8 cellular contexts compared by ENCODE assay signal in genomic region chr12:120944645-120945217, GRCh38. TPM values are rescaled to one million over a fixed set of nuclear protein-coding genes. Genes with fewer than 3 reads are reported as not detected.
DNase-seq lines count a peak whose midpoint lies in the region; ATAC-seq, FAIRE-seq and TF ChIP-seq lines count a peak whose summit lies in the region.

No MANE protein-coding gene starts in this region.

- DNase-seq in Caki2 (ENCODE audit: low read depth) = peak; percentile 44
- DNase-seq in HuH-7 (ENCODE audit: low spot score) = peak; percentile 66
- peak; percentile 56 for DNase-seq in T-helper 2 cell treated with Interferon-gamma antibody and Interleukin-4, amounts not matched to agents 5 μg/mL and 100 μg/mL, for 36 hours (ENCODE audit: low spot score)
- DNase-seq in astrocyte (ENCODE audit: low read depth) = no peak
- DNase-seq in inferior parietal cortex (ENCODE audit: extremely low spot score) = peak; percentile 24
- peak; percentile 35 to 66 for DNase-seq in stimulated activated CD4-positive, alpha-beta T cell treated with anti-CD3 and anti-CD28 coated beads, Interleukin-4, amount 100 ng/mL, for 4 hours
- DNase-seq in cortex of kidney (lab: John Stamatoyannopoulos, UW) = no peak

- no peak overlapping the region for H3K4me3 ChIP-seq in astrocyte (ENCODE audit: insufficient read depth, low read depth, low read length)

- no peak overlapping the region for H3K4me2 ChIP-seq in astrocyte (ENCODE audit: low read length)

- no peak overlapping the region for H3K4me3 Mint-ChIP-seq in T-helper 2 cell treated with Interferon-gamma antibody and Interleukin-4, amounts not matched to agents 5 μg/mL and 100 μg/mL, for 36 hours
- H3K4me3 Mint-ChIP-seq in astrocyte (ENCODE audit: unreplicated experiment) = peak overlapping the region; percentile 54

- no peak overlapping the region for H3K9ac ChIP-seq in astrocyte (ENCODE audit: low read length)

- no peaks in the 10 kb centered on the region for H3K36me3 ChIP-seq in astrocyte (ENCODE audit: insufficient read depth, low read length)

- peaks cover 5% of the 10 kb centered on the region for H3K4me1 Mint-ChIP-seq in T-helper 2 cell treated with Interferon-gamma antibody and Interleukin-4, amounts not matched to agents 5 μg/mL and 100 μg/mL, for 36 hours (ENCODE audit: low read depth)
- no peaks in the 10 kb centered on the region for H3K4me1 Mint-ChIP-seq in astrocyte (ENCODE audit: low read depth, unreplicated experiment)

- H3K4me1 ChIP-seq in astrocyte (ENCODE audit: insufficient read depth, low read length) = no peaks in the 10 kb centered on the region

- no peaks in the 10 kb centered on the region for H3K27me3 ChIP-seq in astrocyte (ENCODE audit: insufficient read depth, low read length)

- no peak overlapping the region for H3K27ac Mint-ChIP-seq in T-helper 2 cell treated with Interferon-gamma antibody and Interleukin-4, amounts not matched to agents 5 μg/mL and 100 μg/mL, for 36 hours
- no peak overlapping the region for H3K27ac Mint-ChIP-seq in astrocyte (ENCODE audit: unreplicated experiment)

- no peak overlapping the region for H3K27ac ChIP-seq in astrocyte (ENCODE audit: low read depth, low read length)

- peak; percentile 71 for TF ChIP-seq CTCF in astrocyte (IDR thresholded peaks at IDR 0.05; ENCODE audit: insufficient read depth, low read depth, low read length)

- in situ Hi-C loops in Caki2 (cut with HindIII; ENCODE audit: low pct_unique_long_range_greater_than_20kb, low sequenced_read_pairs) = no loop called here

- H4K20me1 ChIP-seq in astrocyte (ENCODE audit: insufficient read depth, low read length) = no peaks in the 10 kb centered on the region

- no peaks in the 10 kb centered on the region for H3K9me3 ChIP-seq in astrocyte (ENCODE audit: insufficient read depth, low read depth, low read length)

- H3K27me3 Mint-ChIP-seq in T-helper 2 cell treated with Interferon-gamma antibody and Interleukin-4, amounts not matched to agents 5 μg/mL and 100 μg/mL, for 36 hours (ENCODE audit: low read depth) = peaks cover 7% of the 10 kb centered on the region
- H3K27me3 Mint-ChIP-seq in astrocyte (ENCODE audit: low read depth, unreplicated experiment) = peaks cover 10% of the 10 kb centered on the region

- no peaks in the 10 kb centered on the region for H3K9me3 Mint-ChIP-seq in T-helper 2 cell treated with Interferon-gamma antibody and Interleukin-4, amounts not matched to agents 5 μg/mL and 100 μg/mL, for 36 hours
- H3K9me3 Mint-ChIP-seq in astrocyte (ENCODE audit: unreplicated experiment) = peaks cover 8% of the 10 kb centered on the region

- FAIRE-seq in astrocyte (lab: Jason Lieb, UNC) = no peak

- no peak overlapping the region for H2AFZ ChIP-seq in astrocyte (ENCODE audit: low read depth, low read length)

- H3K79me2 ChIP-seq in astrocyte (ENCODE audit: insufficient read depth, low read length) = no peaks in the 10 kb centered on the region

- H3K36me3 Mint-ChIP-seq in T-helper 2 cell treated with Interferon-gamma antibody and Interleukin-4, amounts not matched to agents 5 μg/mL and 100 μg/mL, for 36 hours (ENCODE audit: low read depth) = no peaks in the 10 kb centered on the region
- H3K36me3 Mint-ChIP-seq in astrocyte (ENCODE audit: low read depth, unreplicated experiment) = no peaks in the 10 kb centered on the region

- no peak for ATAC-seq in GM19467 (IDR thresholded peaks at IDR 0.05; ENCODE audit: unreplicated experiment)

RNA-seq across cellular contexts. Expression of gene HNF1A, which starts 33.6 kb away (rescaled TPM):
- 7.0 and 8.7 TPM in 2 replicates for total RNA-seq in Caki2 (2014; rRNA removed; shearing (Covaris generic); ENCODE audit: low replicate concordance)
- total RNA-seq in astrocyte = not detected in 2 replicates

RNA-seq across cellular contexts. Expression of gene SPPL3, which starts 40.6 kb away (rescaled TPM):
- total RNA-seq in Caki2 (2014; rRNA removed; shearing (Covaris generic); ENCODE audit: low replicate concordance) = 7.4 and 13.2 TPM in 2 replicates
- 42.5 and 48.3 TPM in 2 replicates for total RNA-seq in astrocyte

Comparison
In these comparisons a context has a peak if more than half of its experiments do, and no peak if none do; other contexts are left out.
1. DNase-seq: peak in Caki2 (single experiment), HuH-7 (single experiment), T-helper 2 cell treated with Interferon-gamma antibody and Interleukin-4, amounts not matched to agents 5 μg/mL and 100 μg/mL, for 36 hours (single experiment), inferior parietal cortex (single experiment) and stimulated activated CD4-positive, alpha-beta T cell treated with anti-CD3 and anti-CD28 coated beads, Interleukin-4, amount 100 ng/mL, for 4 hours (2 of 2); none in astrocyte (single experiment) and cortex of kidney (single experiment).